In genomic region chr1:206472886-206473285, GRCh38 we compare ENCODE assay signal across 10 cellular contexts. TPM values are rescaled to one million over a fixed set of nuclear protein-coding genes. Genes with fewer than 3 reads are reported as not detected.
DNase-seq lines count a peak whose midpoint lies in the region; ATAC-seq and TF ChIP-seq lines count a peak whose summit lies in the region.
"Had no signal": no experiment of that assay in that cellular context is flagged by ENCODE, and none has a peak within 500 bp of the region (broad histone marks: within the 10 kb centered on the region; RNA-seq: fewer than 3 reads in every experiment).

No MANE protein-coding gene starts in this region.

- peaks cover 11% of the 10 kb centered on the region for H3K79me1 ChIP-seq in trophoblast cell (ENCODE audit: low read length)

- no peak for ATAC-seq in psoas muscle
- ATAC-seq: A549 had no signal

- H3K79me2 ChIP-seq in Karpas-422 (ENCODE audit: low read length): peaks cover 34% of the 10 kb centered on the region
- peaks cover 4% of the 10 kb centered on the region for H3K79me2 ChIP-seq in trophoblast cell (ENCODE audit: control insufficient read depth, insufficient read depth, low read length, poor library complexity)

- WGBS in psoas muscle, 3 donors: 46 to 70% (median 60%) methylated on average over 5 of the region's 5 CpGs
- no CpG with 5 or more reads among the region's 5 CpGs for WGBS in trophoblast cell (ENCODE audit: extremely low coverage, insufficient coverage, insufficient read length)

- peak overlapping the region; percentile 94; the same call in 1 of the 2 replicates for H3K4me3 ChIP-seq in Karpas-422 (ENCODE audit: low read length)
- H3K4me3 ChIP-seq in Peyer's patch: no peak overlapping the region
- no peak overlapping the region for H3K4me3 ChIP-seq in psoas muscle
- H3K4me3 ChIP-seq in trophoblast cell (ENCODE audit: low read depth, low read length): no peak overlapping the region
- H3K4me3 ChIP-seq: A549 had no signal

- no peak overlapping the region for H4K91ac ChIP-seq in trophoblast cell (ENCODE audit: low read depth, low read length)

- no peak overlapping the region for H3K4ac ChIP-seq in trophoblast cell (ENCODE audit: low read depth, low read length)

- H3K18ac ChIP-seq in trophoblast cell (ENCODE audit: low read length): no peak overlapping the region

- no peak for TF ChIP-seq CTCF in nephron progenitor cell (IDR thresholded peaks at IDR 0.05)
- TF ChIP-seq CTCF in Peyer's patch (IDR thresholded peaks at IDR 0.05): no peak
- TF ChIP-seq CTCF in psoas muscle (IDR thresholded peaks at IDR 0.05): no peak

- no peak overlapping the region for H3K23ac ChIP-seq in trophoblast cell (ENCODE audit: low read length)

- H3K27me3 Mint-ChIP-seq in T-helper 1 cell treated with Interleukin-12 subunit alpha and Interleukin-12 subunit beta and Interleukin-4 antibody, amounts not matched to agents 30 μg/mL and 1 μg/mL, for 36 hours (ENCODE audit: low read depth): no peaks in the 10 kb centered on the region
- no peaks in the 10 kb centered on the region for H3K27me3 Mint-ChIP-seq in activated naive CD8-positive, alpha-beta T cell
- H3K27me3 Mint-ChIP-seq in nephron progenitor cell (ENCODE audit: low read depth, poor library complexity): peaks cover 12% of the 10 kb centered on the region

- H2BK5ac ChIP-seq in trophoblast cell (ENCODE audit: low read depth, low read length, poor library complexity): no peak overlapping the region

- no peak overlapping the region for H4K12ac ChIP-seq in trophoblast cell (ENCODE audit: low read depth, low read length)

- H2AFZ ChIP-seq in Karpas-422 (ENCODE audit: low read length): no peak overlapping the region
- no peak overlapping the region for H2AFZ ChIP-seq in trophoblast cell (ENCODE audit: insufficient read depth, low read length, poor library complexity)

- H2AK5ac ChIP-seq in trophoblast cell (ENCODE audit: low read length): no peak overlapping the region

- no peaks in the 10 kb centered on the region for H4K20me1 ChIP-seq in Karpas-422 (ENCODE audit: insufficient read depth, low read depth, low read length)

- no peaks in the 10 kb centered on the region for H3K9me3 ChIP-seq in Karpas-422 (ENCODE audit: low read length)
- no peaks in the 10 kb centered on the region for H3K9me3 ChIP-seq in Peyer's patch
- H3K9me3 ChIP-seq in psoas muscle: no peaks in the 10 kb centered on the region
- peaks cover 5% of the 10 kb centered on the region for H3K9me3 ChIP-seq in trophoblast cell (ENCODE audit: insufficient read depth, low read depth, low read length)
- H3K9me3 ChIP-seq: A549 had no signal

- no peaks in the 10 kb centered on the region for H3K9me2 ChIP-seq in Karpas-422 (replicated peaks; ENCODE audit: insufficient read depth, low read length)

- H3K4me1 Mint-ChIP-seq in T-helper 1 cell treated with Interleukin-12 subunit alpha and Interleukin-12 subunit beta and Interleukin-4 antibody, amounts not matched to agents 30 μg/mL and 1 μg/mL, for 36 hours (ENCODE audit: low read depth): peaks cover 66% of the 10 kb centered on the region
- peaks cover 67% of the 10 kb centered on the region for H3K4me1 Mint-ChIP-seq in activated naive CD8-positive, alpha-beta T cell (ENCODE audit: low read depth)
- peaks cover 63% of the 10 kb centered on the region for H3K4me1 Mint-ChIP-seq in nephron progenitor cell

- H3K9ac ChIP-seq in Karpas-422 (ENCODE audit: low read length) (peak overlapping the region; percentile 98; the same call in 1 of the 2 replicates), trophoblast cell (ENCODE audit: low read length) (no peak overlapping the region)

- H3K9me3 Mint-ChIP-seq in T-helper 1 cell treated with Interleukin-12 subunit alpha and Interleukin-12 subunit beta and Interleukin-4 antibody, amounts not matched to agents 30 μg/mL and 1 μg/mL, for 36 hours: no peaks in the 10 kb centered on the region
- no peaks in the 10 kb centered on the region for H3K9me3 Mint-ChIP-seq in activated naive CD8-positive, alpha-beta T cell (ENCODE audit: low read depth)
- no peaks in the 10 kb centered on the region for H3K9me3 Mint-ChIP-seq in nephron progenitor cell

- H3K36me3 Mint-ChIP-seq in T-helper 1 cell treated with Interleukin-12 subunit alpha and Interleukin-12 subunit beta and Interleukin-4 antibody, amounts not matched to agents 30 μg/mL and 1 μg/mL, for 36 hours (ENCODE audit: low read depth): peaks cover 53% of the 10 kb centered on the region
- peaks cover 2% of the 10 kb centered on the region for H3K36me3 Mint-ChIP-seq in activated naive CD8-positive, alpha-beta T cell
- H3K36me3 Mint-ChIP-seq in nephron progenitor cell (ENCODE audit: low read depth): peaks cover 29% of the 10 kb centered on the region

- H3K4me1 ChIP-seq in Karpas-422 (ENCODE audit: low read length) (peaks cover 48% of the 10 kb centered on the region), Peyer's patch (peaks cover 4 to 38% (median 21%) of the 10 kb centered on the region in 4 donors), psoas muscle (peaks cover 3% of the 10 kb centered on the region), trophoblast cell (ENCODE audit: control insufficient read depth in 1 of 2, insufficient read depth in 2 of 2, low read length in 2 of 2) (peaks cover 22 to 33% of the 10 kb centered on the region in 2 experiments)

- intact Hi-C loops in psoas muscle (cut with DNase I): loop anchor here in 1 of 2 donors (10.0 kb wide), 1 partner anchor 442 kb away; no protein-coding TSS in a partner anchor

- H3K27me3 ChIP-seq in Karpas-422 (ENCODE audit: low read length): no peaks in the 10 kb centered on the region
- no peaks in the 10 kb centered on the region for H3K27me3 ChIP-seq in Peyer's patch
- peaks cover 0 to 32% (median 0%) of the 10 kb centered on the region in 3 donors for H3K27me3 ChIP-seq in psoas muscle (ENCODE audit: insufficient read depth in 3 of 3, low read length in 2 of 3)
- H3K27me3 ChIP-seq in trophoblast cell (ENCODE audit: insufficient read depth, low read length): no peaks in the 10 kb centered on the region

- DNase-seq in T-helper 1 cell: no peak
- DNase-seq in Karpas-422: no peak
- DNase-seq in nephron progenitor cell: no peak
- DNase-seq in Peyer's patch: no peak
- no peak for DNase-seq in psoas muscle
- no peak for DNase-seq in trophoblast cell
- DNase-seq: SHP77 treated with DMSO at 0.1 percent for 48 hours had no signal

- H3K36me3 ChIP-seq in Karpas-422 (ENCODE audit: insufficient read depth, low read length) (peaks cover 9% of the 10 kb centered on the region), Peyer's patch (peaks cover 0 to 27% (median 0%) of the 10 kb centered on the region in 3 donors), psoas muscle (ENCODE audit: insufficient read depth in 1 of 2, low read depth in 1 of 2) (no peaks in the 10 kb centered on the region), trophoblast cell (ENCODE audit: control insufficient read depth in 1 of 2, insufficient read depth in 2 of 2, low read length in 2 of 2) (peaks cover 4% of the 10 kb centered on the region in 2 experiments)

- H3K4me2 ChIP-seq in Karpas-422 (ENCODE audit: low read depth, low read length, poor library complexity, severe bottlenecking): peak overlapping the region; percentile 81
- no peak overlapping the region for H3K4me2 ChIP-seq in trophoblast cell (ENCODE audit: low read length)
- H3K4me2 ChIP-seq: A549 had no signal

- no peak overlapping the region for H4K8ac ChIP-seq in trophoblast cell (ENCODE audit: low read depth, low read length)

- TF ChIP-seq POLR2A in Peyer's patch (IDR thresholded peaks at IDR 0.05): no peak

- H3K27ac Mint-ChIP-seq in T-helper 1 cell treated with Interleukin-12 subunit alpha and Interleukin-12 subunit beta and Interleukin-4 antibody, amounts not matched to agents 30 μg/mL and 1 μg/mL, for 36 hours: peak overlapping the region; percentile 94
- peak overlapping the region; percentile 89 for H3K27ac Mint-ChIP-seq in activated naive CD8-positive, alpha-beta T cell
- H3K27ac Mint-ChIP-seq in nephron progenitor cell: peak overlapping the region; percentile 56

- H2BK120ac ChIP-seq in trophoblast cell (ENCODE audit: insufficient read depth, low read length, poor library complexity): no peak overlapping the region

- H3K27ac ChIP-seq in Karpas-422 (ENCODE audit: low read length) (peak overlapping the region; percentile 98), Peyer's patch (peak overlapping the region in 2 of 4 donors; percentile 4 to 90), psoas muscle (no peak overlapping the region), trophoblast cell (ENCODE audit: low read depth, low read length) (no peak overlapping the region)
- H3K27ac ChIP-seq: A549 had no signal

- no peak overlapping the region for H3K14ac ChIP-seq in trophoblast cell (ENCODE audit: low read length)

- peak overlapping the region; percentile 98 for H3K4me3 Mint-ChIP-seq in T-helper 1 cell treated with Interleukin-12 subunit alpha and Interleukin-12 subunit beta and Interleukin-4 antibody, amounts not matched to agents 30 μg/mL and 1 μg/mL, for 36 hours
- H3K4me3 Mint-ChIP-seq in activated naive CD8-positive, alpha-beta T cell: peak overlapping the region; percentile 91
- peak overlapping the region; percentile 68 for H3K4me3 Mint-ChIP-seq in nephron progenitor cell

- no peak overlapping the region for H2BK12ac ChIP-seq in trophoblast cell (ENCODE audit: low read length)

RNA-seq across cellular contexts. Expression of gene IKBKE, which starts 2.6 kb away (rescaled TPM):
- 36.0 and 45.4 TPM in 2 replicates for total RNA-seq in Karpas-422 (2014; rRNA removed; shearing (Covaris generic); ENCODE audit: low replicate concordance)
- 10 to 100 TPM in 3 of 4 donors, 1 to 10 TPM in 1; 5.6 to 31.4 (median 17.5) TPM for total RNA-seq in Peyer's patch
- under 1 TPM; 0.44 to 0.89 (median 0.58) TPM for total RNA-seq in psoas muscle
- polyA plus RNA-seq in psoas muscle: under 1 TPM; 0.14 to 0.32 (median 0.27) TPM
- polyA plus RNA-seq in trophoblast cell (2013): 3.0 and 3.3 TPM in 2 replicates

RNA-seq across cellular contexts. Expression of gene RASSF5, which starts 34.4 kb away (rescaled TPM):
- 27.2 and 29.5 TPM in 2 replicates for total RNA-seq in Karpas-422 (2014; rRNA removed; shearing (Covaris generic); ENCODE audit: low replicate concordance)
- total RNA-seq in Peyer's patch: 10 to 100 TPM in 2 of 4 donors, 1 to 10 TPM in 2; 7.4 to 35.5 (median 10.0) TPM
- 10 to 100 TPM in 1 of 4 donors, 1 to 10 TPM in 3; 1.5 to 14.6 (median 5.1) TPM for total RNA-seq in psoas muscle
- 1 to 10 TPM; 1.1 to 2.8 (median 1.5) TPM for polyA plus RNA-seq in psoas muscle
- polyA plus RNA-seq in trophoblast cell (2013): 0.07 and 0.08 TPM in 2 replicates
